21 cellular contexts compared by ENCODE assay signal in genomic region chr6:14290448-14291388, GRCh38.
A peak's percentile ranks its signal among the peaks of the same experiment; 100 is the strongest.
DNase-seq lines count a peak whose midpoint lies in the region; ATAC-seq and TF ChIP-seq lines count a peak whose summit lies in the region.
"Had no signal": no experiment of that assay in that cellular context is flagged by ENCODE, and none has a peak within 500 bp of the region (broad histone marks: within the 10 kb centered on the region; RNA-seq: fewer than 3 reads in every experiment).

No MANE protein-coding gene starts in this region.

- no peaks in the 10 kb centered on the region for H3K9me2 ChIP-seq in Loucy (replicated peaks; ENCODE audit: low read depth, low read length)

- H3K4me1 Mint-ChIP-seq in activated T-cell treated with anti-CD3 and anti-CD28 coated beads, Interleukin-2, amount 50 U/mL, for 24 hours (ENCODE audit: low read depth), result peaks cover 17% of the 10 kb centered on the region
- peaks cover 77% of the 10 kb centered on the region for H3K4me1 Mint-ChIP-seq in WTC11

- H3K9ac ChIP-seq in Loucy (ENCODE audit: low read depth, low read length, poor library complexity, severe bottlenecking), result peak overlapping the region; percentile 87

- H2AFZ ChIP-seq in Loucy (ENCODE audit: low read length), result no peak overlapping the region
- H2AFZ ChIP-seq in osteoblast (ENCODE audit: low read length), result peak overlapping the region; percentile 25

- H3K4me2 ChIP-seq in Loucy (ENCODE audit: low read depth, low read length, poor library complexity, severe bottlenecking) (peak overlapping the region; percentile 83), osteoblast (ENCODE audit: insufficient read depth, low read length) (peak overlapping the region; percentile 34)

- DNase-seq in activated T-cell treated with anti-CD3 and anti-CD28 coated beads, Interleukin-2, amount 50 U/mL, for 24 hours, result no peak
- no peak for DNase-seq in activated T-cell treated with anti-CD3 and anti-CD28 coated beads for 4 hours
- no peak for DNase-seq in WTC11 (ENCODE audit: low spot score)
- peak; percentile 72 for DNase-seq in osteoblast (ENCODE audit: insufficient read length, low spot score, missing footprints)
- no peak for DNase-seq in NCI-H128 (lab: John Stamatoyannopoulos, UW; ENCODE audit: unreplicated experiment)
- DNase-seq: activated CD4-positive, alpha-beta memory T cell treated with anti-CD3 and anti-CD28 coated beads, Interleukin-2, amount 10 ng/mL, durations not matched to agents 7 days and 5 days; effector CD4-positive, alpha-beta T cell; foreskin keratinocyte; KG1; left lung; NCI-H1092 treated with DMSO at 0.1 percent for 48 hours; NCI-H2081 treated with DMSO at 0.1 percent for 48 hours; RPMI8226; substantia nigra; WERI-Rb-1 had no signal

- H3K9me3 Mint-ChIP-seq in activated T-cell treated with anti-CD3 and anti-CD28 coated beads, Interleukin-2, amount 50 U/mL, for 24 hours, result peaks cover 4% of the 10 kb centered on the region
- peaks cover 7% of the 10 kb centered on the region for H3K9me3 Mint-ChIP-seq in WTC11
- H3K9me3 Mint-ChIP-seq: mesothelial cell of epicardium, nephron had no signal

- H3K4me3 ChIP-seq in Loucy (ENCODE audit: low read length, poor library complexity, severe bottlenecking) (peak overlapping the region; percentile 62), osteoblast (ENCODE audit: insufficient read depth, low read length) (no peak overlapping the region)
- H3K4me3 ChIP-seq: left lung had no signal

- CTCF ChIA-PET in WTC11 (lab: Charles Lee), result no interaction called here

- H3F3A ChIP-seq in Loucy (ENCODE audit: low read depth), result peaks cover 20% of the 10 kb centered on the region

- no peak overlapping the region for H3K4me3 Mint-ChIP-seq in activated T-cell treated with anti-CD3 and anti-CD28 coated beads, Interleukin-2, amount 50 U/mL, for 24 hours
- H3K4me3 Mint-ChIP-seq in WTC11, result no peak overlapping the region
- H3K4me3 Mint-ChIP-seq: activated CD4-positive, alpha-beta memory T cell treated with anti-CD3 and anti-CD28 coated beads, Interleukin-2, amount 10 ng/mL, durations not matched to agents 7 days and 5 days; mesothelial cell of epicardium; nephron had no signal

- peaks cover 2% of the 10 kb centered on the region for H3K27me3 Mint-ChIP-seq in activated T-cell treated with anti-CD3 and anti-CD28 coated beads, Interleukin-2, amount 50 U/mL, for 24 hours
- H3K27me3 Mint-ChIP-seq in WTC11 (ENCODE audit: low read depth), result no peaks in the 10 kb centered on the region; the same call in 1 of the 2 replicates

- H3K36me3 Mint-ChIP-seq in activated T-cell treated with anti-CD3 and anti-CD28 coated beads, Interleukin-2, amount 50 U/mL, for 24 hours (ENCODE audit: low read depth), result no peaks in the 10 kb centered on the region
- peaks cover 43% of the 10 kb centered on the region for H3K36me3 Mint-ChIP-seq in WTC11
- H3K36me3 Mint-ChIP-seq: mesothelial cell of epicardium had no signal

- POLR2A ChIA-PET in WTC11 (lab: Charles Lee), result interaction anchor here (0.8 kb wide), 1 partner anchor 9 kb away, joined by 3 read pairs; no protein-coding TSS in a partner anchor

- no peak for TF ChIP-seq CTCF in Loucy (conservative IDR thresholded peaks at IDR 0.05; ENCODE audit: low read length)
- TF ChIP-seq CTCF in WTC11 (IDR thresholded peaks at IDR 0.05), result no peak
- TF ChIP-seq CTCF in osteoblast (IDR thresholded peaks at IDR 0.05; ENCODE audit: extremely low read depth, low read depth, low read length), result no peak

- no peaks in the 10 kb centered on the region for H3K79me2 ChIP-seq in Loucy (ENCODE audit: insufficient read depth, low read length)
- H3K79me2 ChIP-seq in osteoblast (ENCODE audit: insufficient read depth, low read length), result no peaks in the 10 kb centered on the region

- H3K27me3 ChIP-seq in Loucy (ENCODE audit: insufficient read depth, low read length, poor library complexity, severe bottlenecking), result no peaks in the 10 kb centered on the region
- no peaks in the 10 kb centered on the region for H3K27me3 ChIP-seq in osteoblast (ENCODE audit: insufficient read depth, low read length)
- H3K27me3 ChIP-seq: foreskin keratinocyte, left lung had no signal

- peak overlapping the region; percentile 15 for H3K27ac Mint-ChIP-seq in activated T-cell treated with anti-CD3 and anti-CD28 coated beads, Interleukin-2, amount 50 U/mL, for 24 hours
- H3K27ac Mint-ChIP-seq in WTC11, result peak overlapping the region; percentile 62
- H3K27ac Mint-ChIP-seq: activated CD4-positive, alpha-beta memory T cell treated with anti-CD3 and anti-CD28 coated beads, Interleukin-2, amount 10 ng/mL, durations not matched to agents 7 days and 5 days; mesothelial cell of epicardium; nephron had no signal

- H3K36me3 ChIP-seq in Loucy (ENCODE audit: insufficient read depth, low read length), result no peaks in the 10 kb centered on the region
- H3K36me3 ChIP-seq in osteoblast (ENCODE audit: insufficient read depth, low read length), result no peaks in the 10 kb centered on the region
- H3K36me3 ChIP-seq: left lung, WERI-Rb-1 had no signal

- no peaks in the 10 kb centered on the region for H4K20me1 ChIP-seq in Loucy (ENCODE audit: insufficient read depth, low read length, poor library complexity, severe bottlenecking)
- no peaks in the 10 kb centered on the region for H4K20me1 ChIP-seq in osteoblast (ENCODE audit: insufficient read depth, low read length)

- H3K9me3 ChIP-seq in Loucy (ENCODE audit: insufficient read depth, low read depth, low read length) (no peaks in the 10 kb centered on the region), osteoblast (ENCODE audit: low read depth, low read length) (no peaks in the 10 kb centered on the region)
- H3K9me3 ChIP-seq: left lung had no signal

- H3K4me1 ChIP-seq in Loucy (ENCODE audit: insufficient read depth, low read length, poor library complexity, severe bottlenecking) (peaks cover 95% of the 10 kb centered on the region), osteoblast (ENCODE audit: insufficient read depth, low read length) (peaks cover 15% of the 10 kb centered on the region)

- no peak for ATAC-seq in WTC11
- ATAC-seq in GM19455 (IDR thresholded peaks at IDR 0.05; ENCODE audit: unreplicated experiment), result no peak
- ATAC-seq: foreskin keratinocyte, left lung, sciatic nerve, SK-N-SH treated with all-trans-retinoic acid at 6 μM for 48 hours had no signal

- no peak overlapping the region for H3K27ac ChIP-seq in osteoblast (ENCODE audit: low read depth, low read length)
- H3K27ac ChIP-seq: foreskin keratinocyte, left lung, WERI-Rb-1 had no signal

TF ChIP-seq in WTC11, 78 proteins besides CTCF, POLR2A, EP300 and RAD21:
- TF ChIP-seq ATF3 (CRISPR knock-in tag; conservative IDR thresholded peaks at IDR 0.05), result no peak
